8 cellular contexts compared by ENCODE assay signal in the genomic region with DNA sequence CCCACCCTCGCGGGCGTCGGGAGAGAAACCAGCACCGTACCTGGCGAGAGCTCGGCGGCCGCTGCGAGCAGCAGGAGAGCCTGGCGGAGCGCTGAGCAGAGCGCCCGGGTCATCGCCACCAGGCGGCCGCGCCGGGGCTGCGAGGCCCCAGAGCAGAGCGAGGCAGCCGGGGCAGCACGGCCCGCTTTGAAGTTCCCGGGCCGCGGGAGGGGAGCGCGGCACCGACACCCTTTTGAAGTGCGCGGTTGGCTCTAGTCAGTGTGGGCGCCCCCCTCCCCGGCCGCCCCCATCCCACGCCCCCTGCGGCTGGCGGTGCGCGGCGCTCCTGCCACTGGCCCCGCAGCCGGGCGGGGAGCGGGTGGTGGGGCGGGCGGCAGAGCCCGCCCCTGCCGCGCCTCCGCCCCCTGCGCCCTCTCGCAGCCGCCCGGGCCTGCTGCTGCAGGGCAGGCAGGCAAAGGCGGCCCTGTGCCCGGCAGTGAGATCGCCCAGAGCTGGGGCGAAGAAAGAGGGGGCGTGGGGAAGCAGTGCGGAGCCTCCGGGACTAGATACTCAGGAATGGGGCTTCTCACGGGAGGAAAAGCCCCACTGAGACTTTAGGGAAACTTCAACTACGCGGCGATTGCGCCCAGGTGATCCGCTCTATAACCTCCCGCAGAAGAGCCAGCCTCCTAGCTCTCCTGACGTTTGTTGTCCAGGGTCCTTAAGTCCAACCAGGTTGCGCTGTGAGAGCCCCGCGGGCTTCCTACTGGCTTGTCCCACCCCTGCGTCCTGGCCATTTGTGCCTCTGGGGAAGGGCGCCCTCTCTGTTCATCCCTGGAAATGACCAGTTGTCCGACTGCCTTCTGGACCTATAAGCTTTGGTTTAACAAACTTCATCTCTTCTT. TPM values are rescaled to one million over a fixed set of nuclear protein-coding genes. Genes with fewer than 3 reads are reported as not detected.
DNase-seq lines count a peak whose midpoint lies in the region; TF ChIP-seq lines count a peak whose summit lies in the region.

A gene (minus strand): TSS at position 333 of the 884 bp plus-strand sequence. CDS start 220 bp downstream, at position 113.

- peak; percentile 46 for TF ChIP-seq CTCF in LNCaP clone FGC (IDR thresholded peaks at IDR 0.05; ENCODE audit: control insufficient read depth, extremely low read depth, insufficient read depth)
- peak; percentile 32 for TF ChIP-seq CTCF in SU-DHL-6 (IDR thresholded peaks at IDR 0.05; ENCODE audit: insufficient read depth, low read length, poor library complexity, severe bottlenecking)
- peak; percentile 35 to 61 for TF ChIP-seq CTCF in right atrium auricular region (IDR thresholded peaks at IDR 0.05)
- peak in 3 of 4 experiments; percentile 34 to 54 (median 39) for TF ChIP-seq CTCF in prostate gland (IDR thresholded peaks at IDR 0.05)

- H2AFZ ChIP-seq in SU-DHL-6 (ENCODE audit: low read depth, low read length, severe bottlenecking), result no peak within 1 kb of the TSS

- H3K9ac ChIP-seq in ES-I3 (ENCODE audit: low read depth, low read length), result peak within 1 kb of the TSS; percentile 45; the same call in 1 of the 2 replicates
- no peak within 1 kb of the TSS for H3K9ac ChIP-seq in SU-DHL-6 (ENCODE audit: low read length)

- H3K9me2 ChIP-seq in SU-DHL-6 (replicated peaks; ENCODE audit: insufficient read depth, low read length), result no peaks in the 10 kb centered on the region

- no peaks in the 10 kb centered on the region for H4K20me1 ChIP-seq in SU-DHL-6 (ENCODE audit: low read depth, low read length)

- H3F3A ChIP-seq in SU-DHL-6 (ENCODE audit: insufficient read depth), result no peaks in the 10 kb centered on the region

- no peaks in the 10 kb centered on the region for H3K4me1 ChIP-seq in ES-I3 (ENCODE audit: insufficient read depth, low read length)
- H3K4me1 ChIP-seq in right atrium auricular region, result peaks cover 0 to 13% of the 10 kb centered on the region in 2 donors
- no peaks in the 10 kb centered on the region for H3K4me1 ChIP-seq in prostate gland (replicated peaks)

- 2% methylated on average over 71 of the region's 76 CpGs for WGBS in prostate gland

- 0 out of 2 replicates have a peak, but pooled peaks cover 3% of the 10 kb centered on the region for H3K27me3 ChIP-seq in SU-DHL-6 (ENCODE audit: low read length)
- H3K27me3 ChIP-seq in right atrium auricular region, result no peaks in the 10 kb centered on the region
- H3K27me3 ChIP-seq in prostate gland (replicated peaks; ENCODE audit: insufficient read depth), result no peaks in the 10 kb centered on the region

- intact Hi-C loops in prostate gland (cut with DNase I), result no loop called here

- H3K4me2 ChIP-seq in SU-DHL-6 (ENCODE audit: low read depth, low read length, poor library complexity, severe bottlenecking), result peak within 1 kb of the TSS; percentile 53

- peak; percentile 45 for DNase-seq in H4 (ENCODE audit: low spot score)
- DNase-seq in LNCaP clone FGC (ENCODE audit: low read depth), result peak; percentile 11
- peak in 55 of 56 donors; percentile 14 to 80 (median 54) for DNase-seq in amygdala (lab: John Stamatoyannopoulos, UW)
- no peak for DNase-seq in right atrium auricular region (ENCODE audit: low spot score)
- DNase-seq in prostate gland (ENCODE audit: low spot score), result peak; percentile 50
- peak; percentile 51 for DNase-seq in ureter (ENCODE audit: low spot score)

- H3K9me3 ChIP-seq in ES-I3 (ENCODE audit: control insufficient read depth, insufficient read depth, low read length) (no peaks in the 10 kb centered on the region), SU-DHL-6 (ENCODE audit: insufficient read depth, low read length) (no peaks in the 10 kb centered on the region), right atrium auricular region (no peaks in the 10 kb centered on the region), prostate gland (no peaks in the 10 kb centered on the region)

- H3K4me3 ChIP-seq in LNCaP clone FGC (ENCODE audit: low read depth, low read length) (peak within 1 kb of the TSS; percentile 37), SU-DHL-6 (ENCODE audit: insufficient read depth, low read length, poor library complexity, severe bottlenecking) (peak within 1 kb of the TSS; percentile 37), right atrium auricular region (peak within 1 kb of the TSS; percentile 39 to 59), prostate gland (peak within 1 kb of the TSS; percentile 40 to 49)

- no peaks in the 10 kb centered on the region for H3K36me3 ChIP-seq in ES-I3 (ENCODE audit: insufficient read depth, low read length)
- no peaks in the 10 kb centered on the region for H3K36me3 ChIP-seq in SU-DHL-6 (ENCODE audit: low read length)
- H3K36me3 ChIP-seq in right atrium auricular region, result no peaks in the 10 kb centered on the region
- no peaks in the 10 kb centered on the region for H3K36me3 ChIP-seq in prostate gland

- no peaks in the 10 kb centered on the region for H3K79me2 ChIP-seq in SU-DHL-6 (ENCODE audit: insufficient read depth, low read length)

- H3K27ac ChIP-seq in SU-DHL-6 (ENCODE audit: low read depth, low read length) (no peak within 1 kb of the TSS), right atrium auricular region (no peak within 1 kb of the TSS), prostate gland (peak within 1 kb of the TSS; percentile 31 to 51)

- TF ChIP-seq POLR2A in prostate gland (IDR thresholded peaks at IDR 0.05), result no peak

RNA-seq across cellular contexts. Expression of the gene that starts here (rescaled TPM):
- total RNA-seq in H4 (2014; rRNA removed; shearing (Covaris generic)), result 0.06 and 0.50 TPM in 2 replicates
- 1 to 10 TPM in 1 of 2 donors, under 1 TPM in 1; 0.67 to 1.1 TPM for total RNA-seq in right atrium auricular region
- total RNA-seq in prostate gland, result 1 to 10 TPM in 1 of 2 donors, under 1 TPM in 1; 0.09 to 2.0 TPM
- total RNA-seq in ureter, result 0.81 TPM

Comparison
In these comparisons a context has a peak if more than half of its experiments do, and no peak if none do; other contexts are left out.
1. Peak in DNase-seq in H4; RNA of the gene not detected or under 1 TPM.
2. Peak in DNase-seq in ureter; RNA of the gene not detected or under 1 TPM.
3. H3K27ac ChIP-seq: peak in prostate gland (2 of 2); none in SU-DHL-6 (single experiment) and right atrium auricular region (0 of 2).
4. Peak in every context shown above with its lines, with median percentiles within 50 percentile points of each other: H3K4me3 ChIP-seq and CTCF ChIP-seq.